ENCODE assay signal across 25 cellular contexts in the genomic region with DNA sequence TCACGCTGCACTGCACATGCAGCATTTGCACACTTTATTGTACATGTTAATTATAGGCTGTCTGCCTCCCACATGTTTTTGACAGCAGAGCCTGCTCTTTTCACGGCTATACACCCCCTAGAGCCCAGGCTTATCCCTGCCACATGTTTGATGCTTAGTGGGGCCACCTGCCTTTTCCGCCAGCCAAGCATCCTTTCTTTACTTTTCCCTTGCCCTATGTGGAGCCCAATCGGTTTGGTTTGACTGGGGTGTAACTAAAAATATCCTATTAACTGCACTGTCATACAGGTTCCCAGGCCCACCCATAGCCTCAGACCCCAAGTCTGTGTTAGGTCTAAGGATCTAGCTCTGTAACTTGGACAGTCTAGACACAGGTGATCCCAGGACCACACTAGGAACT.
"Had no signal": no experiment of that assay in that cellular context is flagged by ENCODE, and none has a peak within 500 bp of the region (broad histone marks: within the 10 kb centered on the region; RNA-seq: fewer than 3 reads in every experiment).

No MANE protein-coding gene starts in this region.

- ATAC-seq: esophagus mucosa; gastroesophageal sphincter; heart left ventricle; left colon; lower lobe of right lung; natural killer cell; pancreas; stimulated activated naive CD8-positive, alpha-beta T cell treated with anti-CD3 and anti-CD28 coated beads, Interleukin-15, amount 100 ng/mL, for 72 hours had no signal

- H3K27me3 ChIP-seq: gastroesophageal sphincter, hepatocyte, pancreas, right lobe of liver, suprapubic skin, thyroid gland, upper lobe of left lung had no signal

- DNase-seq: cortex of kidney; effector CD4-positive, alpha-beta T cell; foreskin keratinocyte; left colon; left ventricle myocardium inferior; lower lobe of right lung; natural killer cell; occipital lobe; pancreas; retina; small intestine; stimulated activated CD4-positive, alpha-beta T cell treated with anti-CD3 and anti-CD28 coated beads, Interleukin-1b, Interleukin-23, amount 100 ng/mL, for 48 hours; stimulated activated CD4-positive, alpha-beta T cell treated with anti-CD3 and anti-CD28 coated beads, Interleukin-4, amount 100 ng/mL, for 1 hour; stimulated activated CD8-positive, alpha-beta memory T cell treated with anti-CD3 and anti-CD28 coated beads, Interleukin-4, amount 100 ng/mL, for 48 hours; stimulated activated naive CD4-positive, alpha-beta T cell; stimulated activated naive CD8-positive, alpha-beta T cell treated with anti-CD3 and anti-CD28 coated beads, Interleukin-15, amount 100 ng/mL, for 72 hours; thyroid gland; upper lobe of left lung had no signal

- H3K4me1 ChIP-seq: foreskin keratinocyte, heart left ventricle, lower lobe of right lung, right lobe of liver, suprapubic skin, thyroid gland, upper lobe of left lung had no signal

- H3K9me3 ChIP-seq: heart left ventricle, lower lobe of right lung, pancreas, right lobe of liver, suprapubic skin, thyroid gland, upper lobe of left lung had no signal

- H3K36me3 ChIP-seq: gastroesophageal sphincter, heart left ventricle, left ventricle myocardium inferior, lower lobe of right lung, pancreas, right lobe of liver, suprapubic skin, thyroid gland, upper lobe of left lung had no signal

- H3K4me3 ChIP-seq: gastroesophageal sphincter, heart left ventricle, hepatocyte, left ventricle myocardium inferior, lower lobe of right lung, pancreas, right lobe of liver, suprapubic skin, thyroid gland, upper lobe of left lung had no signal

- H3K27ac ChIP-seq: epithelial cell of prostate, foreskin keratinocyte, gastroesophageal sphincter, heart left ventricle, hepatocyte, left ventricle myocardium inferior, lower lobe of right lung, pancreas, right lobe of liver, suprapubic skin, thyroid gland, upper lobe of left lung had no signal
